In genomic region chr18:9931146-9931545, GRCh38 we compare ENCODE assay signal across 3 cellular contexts.
TF ChIP-seq lines count a peak whose summit lies in the region.

No MANE protein-coding gene starts in this region.

TF ChIP-seq in A549, 52 proteins besides CTCF, POLR2A, EP300 and RAD21:
- no peak for TF ChIP-seq MAZ (IDR thresholded peaks at IDR 0.05; ENCODE audit: borderline replicate concordance, low read depth, low read length)
- TF ChIP-seq MAFK (IDR thresholded peaks at IDR 0.05; ENCODE audit: partially characterized antibody) = no peak
- no peak for TF ChIP-seq EHF (CRISPR knock-in tag; IDR thresholded peaks at IDR 0.05)
- TF ChIP-seq CBX2 (IDR thresholded peaks at IDR 0.05; ENCODE audit: borderline replicate concordance, low read depth) = no peak

TF ChIP-seq in GM23338, 12 proteins besides CTCF, POLR2A, EP300 and RAD21 (continues in another document):
- no peak for TF ChIP-seq ZNF114 (CRISPR knock-in tag; IDR thresholded peaks at IDR 0.05)
- TF ChIP-seq POLR2AphosphoS5 (IDR thresholded peaks at IDR 0.05; ENCODE audit: low read depth) = no peak
- no peak for TF ChIP-seq CREB1 (CRISPR knock-in tag; IDR thresholded peaks at IDR 0.05; ENCODE audit: low read depth)
- TF ChIP-seq REST (IDR thresholded peaks at IDR 0.05; ENCODE audit: unreplicated experiment) = no peak
- TF ChIP-seq EZH2 (IDR thresholded peaks at IDR 0.05; ENCODE audit: low read depth, unreplicated experiment) = no peak
- no peak for TF ChIP-seq ETS1 (IDR thresholded peaks at IDR 0.05)
- TF ChIP-seq EZH2phosphoT487 (IDR thresholded peaks at IDR 0.05; ENCODE audit: unreplicated experiment) = no peak
- no peak for TF ChIP-seq STAT1 (IDR thresholded peaks at IDR 0.05; ENCODE audit: unreplicated experiment)
- no peak for TF ChIP-seq ZNF331 (CRISPR knock-in tag; IDR thresholded peaks at IDR 0.05; ENCODE audit: low read depth)
- TF ChIP-seq NANOG (IDR thresholded peaks at IDR 0.05; ENCODE audit: borderline replicate concordance) = no peak
- no peak for TF ChIP-seq ZNF462 (CRISPR knock-in tag; IDR thresholded peaks at IDR 0.05)

TF ChIP-seq in WTC11, 78 proteins besides CTCF, POLR2A, EP300 and RAD21:
- TF ChIP-seq NR1H2 (CRISPR knock-in tag; IDR thresholded peaks at IDR 0.05) (no peak), ZNF425 (CRISPR knock-in tag; conservative IDR thresholded peaks at IDR 0.05) (no peak), KAT7 (CRISPR knock-in tag; IDR thresholded peaks at IDR 0.05; ENCODE audit: borderline replicate concordance) (no peak), ZNF317 (CRISPR knock-in tag; IDR thresholded peaks at IDR 0.05; ENCODE audit: borderline replicate concordance, low read depth) (no peak), PRDM15 (CRISPR knock-in tag; IDR thresholded peaks at IDR 0.05) (no peak), ERG (CRISPR knock-in tag; IDR thresholded peaks at IDR 0.05) (no peak)
